In the genomic region with DNA sequence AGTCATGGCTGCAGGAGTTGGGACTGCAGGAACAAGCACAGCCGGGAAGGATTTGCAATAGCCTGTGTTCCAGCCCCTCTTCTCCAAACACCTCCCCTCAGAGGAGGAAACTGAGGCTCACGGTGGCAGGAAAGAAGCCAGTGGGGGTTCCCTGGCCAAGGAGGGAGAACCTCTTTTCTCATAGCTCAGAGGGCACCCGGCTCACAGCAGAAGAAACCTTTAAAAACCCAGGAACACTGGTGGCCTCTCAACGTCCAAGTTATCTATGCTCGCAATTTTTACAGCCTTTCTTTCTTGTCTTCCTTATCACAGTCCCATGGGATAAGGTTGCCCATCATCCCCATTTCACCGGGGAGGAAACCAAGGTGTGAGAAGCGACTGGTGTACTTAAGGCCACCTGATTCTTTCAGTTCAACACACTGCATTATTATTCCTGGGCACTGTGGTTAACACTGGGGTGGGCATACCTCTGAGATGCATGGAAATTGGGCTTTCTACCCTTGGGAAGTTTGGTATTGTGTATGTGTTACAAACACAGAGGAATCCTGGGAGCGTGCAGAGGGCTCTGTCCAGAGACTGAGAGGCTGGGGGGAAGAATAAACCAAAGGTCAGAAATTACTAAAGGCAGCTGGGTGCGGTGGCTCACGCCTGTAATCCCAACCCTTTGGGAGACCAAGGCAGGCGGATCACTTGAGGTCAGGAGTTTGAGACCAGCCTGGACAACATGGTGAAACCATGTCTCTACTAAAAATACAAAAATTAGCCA, we compare ENCODE assay signal across 8 cellular contexts. TPM values are rescaled to one million over a fixed set of nuclear protein-coding genes. Genes with fewer than 3 reads are reported as not detected.
DNase-seq lines count a peak whose midpoint lies in the region; ATAC-seq and TF ChIP-seq lines count a peak whose summit lies in the region.

No MANE protein-coding gene starts in this region.

- H3K4me3 Mint-ChIP-seq in activated T-cell treated with anti-CD3 and anti-CD28 coated beads, Interleukin-2, amount 50 U/mL, for 4 hours: peak overlapping the region; percentile 85

- peak overlapping the region; percentile 93 to 97 (median 96) for H3K4me3 ChIP-seq in breast epithelium
- peak overlapping the region; percentile 93 for H3K4me3 ChIP-seq in lung
- H3K4me3 ChIP-seq in tibial artery: peak overlapping the region; percentile 84 to 88

- WGBS in lung, 2 donors: 46 to 49% methylated on average over 11 of the region's 11 CpGs

- H3K4me1 Mint-ChIP-seq in activated T-cell treated with anti-CD3 and anti-CD28 coated beads, Interleukin-2, amount 50 U/mL, for 4 hours (ENCODE audit: low read depth): peaks cover 14% of the 10 kb centered on the region

- H3K9me3 ChIP-seq in breast epithelium (no peaks in the 10 kb centered on the region), lung (ENCODE audit: control insufficient read depth in 2 of 2, insufficient read depth in 1 of 2, low read length in 1 of 2) (no peaks in the 10 kb centered on the region), tibial artery (no peaks in the 10 kb centered on the region)

- no peaks in the 10 kb centered on the region for H3K27me3 ChIP-seq in breast epithelium
- H3K27me3 ChIP-seq in lung (ENCODE audit: control insufficient read depth, insufficient read depth): no peaks in the 10 kb centered on the region
- no peaks in the 10 kb centered on the region for H3K27me3 ChIP-seq in tibial artery

- H3K27me3 Mint-ChIP-seq in activated T-cell treated with anti-CD3 and anti-CD28 coated beads, Interleukin-2, amount 50 U/mL, for 4 hours (ENCODE audit: low read depth): peaks cover 22% of the 10 kb centered on the region

- no peak for ATAC-seq in activated T-cell treated with anti-CD3 and anti-CD28 coated beads, Interleukin-2, amount 50 U/mL, for 4 hours
- ATAC-seq in lung (ENCODE audit: insufficient read depth, low FRiP score): no peak
- ATAC-seq in GM21360 (IDR thresholded peaks at IDR 0.05; ENCODE audit: unreplicated experiment): no peak
- ATAC-seq in GM19035 (IDR thresholded peaks at IDR 0.05; ENCODE audit: unreplicated experiment): no peak

- H3K9me3 Mint-ChIP-seq in activated T-cell treated with anti-CD3 and anti-CD28 coated beads, Interleukin-2, amount 50 U/mL, for 4 hours: no peaks in the 10 kb centered on the region

- TF ChIP-seq CTCF in breast epithelium (IDR thresholded peaks at IDR 0.05) (no peak), lung (IDR thresholded peaks at IDR 0.05; ENCODE audit: control extremely low read depth, extremely low read depth) (no peak), tibial artery (IDR thresholded peaks at IDR 0.05) (no peak)

- DNase-seq in activated T-cell treated with anti-CD3 and anti-CD28 coated beads, Interleukin-2, amount 50 U/mL, for 4 hours: no peak
- no peak for DNase-seq in activated T-cell treated with anti-CD3 and anti-CD28 coated beads, Interleukin-2, amount 50 U/mL, for 48 hours
- DNase-seq in breast epithelium (ENCODE audit: low spot score in 2 of 2): no peak
- DNase-seq in lung (ENCODE audit: low spot score): no peak
- no peak for DNase-seq in tibial artery
- no peak for DNase-seq in NCI-H2196 treated with DMSO at 0.1 percent for 48 hours (lab: John Stamatoyannopoulos, UW; ENCODE audit: unreplicated experiment)

- H3K36me3 Mint-ChIP-seq in activated T-cell treated with anti-CD3 and anti-CD28 coated beads, Interleukin-2, amount 50 U/mL, for 4 hours (ENCODE audit: insufficient read depth): no peaks in the 10 kb centered on the region

- H3K36me3 ChIP-seq in breast epithelium: peaks cover 10% of the 10 kb centered on the region
- H3K36me3 ChIP-seq in lung (ENCODE audit: control insufficient read depth in 2 of 2, insufficient read depth in 2 of 2, low read length in 2 of 2): peaks cover 3 to 17% of the 10 kb centered on the region in 2 donors
- H3K36me3 ChIP-seq in tibial artery: peaks cover 10 to 23% (median 13%) of the 10 kb centered on the region in 3 donors

- intact Hi-C loops in breast epithelium (cut with DNase I; ENCODE audit: low total_unique reads): no loop called here
- intact Hi-C loops in tibial artery (cut with DNase I; ENCODE audit: low total_unique reads): no loop called here

- H3K4me1 ChIP-seq in breast epithelium (peaks cover 0 to 6% of the 10 kb centered on the region in 2 donors), lung (ENCODE audit: control insufficient read depth in 2 of 2, insufficient read depth in 2 of 2, low read length in 2 of 2) (peaks cover 0 to 4% of the 10 kb centered on the region in 2 donors), tibial artery (peaks cover 0 to 25% (median 16%) of the 10 kb centered on the region in 4 donors)

- H3K27ac ChIP-seq in breast epithelium (peak overlapping the region; percentile 91), lung (ENCODE audit: low read depth in 1 of 2, low read length in 1 of 2) (peak overlapping the region; percentile 89 to 93), tibial artery (peak overlapping the region; percentile 87 to 94)

- no peak for TF ChIP-seq POLR2A in breast epithelium (IDR thresholded peaks at IDR 0.05)

RNA-seq across cellular contexts. Expression of gene ZNF629, which starts 0.8 kb away (rescaled TPM):
- 1 to 10 TPM; 5.3 to 7.0 (median 7.0) TPM for total RNA-seq in activated T-cell treated with anti-CD3 and anti-CD28 coated beads, Interleukin-2, amount 50 U/mL, for 4 hours
- 10 to 100 TPM in 2 of 3 donors, 1 to 10 TPM in 1; 9.4 to 16.2 (median 10.5) TPM for total RNA-seq in breast epithelium
- total RNA-seq in lung: 10 to 100 TPM; 10.1 to 16.3 TPM
- polyA plus RNA-seq in lung: 1 to 10 TPM; 5.7 to 8.0 TPM

RNA-seq across cellular contexts. Expression of gene RNF40, which starts 25.7 kb away (rescaled TPM):
- 100 to 1,000 TPM; 111 to 115 (median 113) TPM for total RNA-seq in activated T-cell treated with anti-CD3 and anti-CD28 coated beads, Interleukin-2, amount 50 U/mL, for 4 hours
- total RNA-seq in breast epithelium: 10 to 100 TPM; 77.0 to 84.7 (median 77.3) TPM
- total RNA-seq in lung: 100 to 1,000 TPM in 1 of 2 donors, 10 to 100 TPM in 1; 77.6 to 103 TPM
- 10 to 100 TPM; 54.1 to 80.4 TPM for polyA plus RNA-seq in lung

RNA-seq across cellular contexts. Expression of gene CFAP119, which starts 25.9 kb away (rescaled TPM):
- 1 to 10 TPM; 2.8 to 4.7 (median 4.3) TPM for total RNA-seq in activated T-cell treated with anti-CD3 and anti-CD28 coated beads, Interleukin-2, amount 50 U/mL, for 4 hours
- total RNA-seq in breast epithelium: 10 to 100 TPM in 2 of 3 donors, 1 to 10 TPM in 1; 1.4 to 17.1 (median 13.4) TPM
- total RNA-seq in lung: 10 to 100 TPM in 1 of 2 donors, 1 to 10 TPM in 1; 7.3 to 29.5 TPM
- 10 to 100 TPM; 13.8 to 19.7 TPM for polyA plus RNA-seq in lung

RNA-seq across cellular contexts. Expression of gene PHKG2, which starts 39.6 kb away (rescaled TPM):
- 10 to 100 TPM; 31.1 to 34.5 (median 31.9) TPM for total RNA-seq in activated T-cell treated with anti-CD3 and anti-CD28 coated beads, Interleukin-2, amount 50 U/mL, for 4 hours
- total RNA-seq in breast epithelium: 10 to 100 TPM; 28.5 to 38.8 (median 35.7) TPM
- total RNA-seq in lung: 10 to 100 TPM; 12.2 to 35.2 TPM
- polyA plus RNA-seq in lung: 10 to 100 TPM; 28.1 to 37.4 TPM
